12 cellular contexts compared by ENCODE assay signal in the genomic region with DNA sequence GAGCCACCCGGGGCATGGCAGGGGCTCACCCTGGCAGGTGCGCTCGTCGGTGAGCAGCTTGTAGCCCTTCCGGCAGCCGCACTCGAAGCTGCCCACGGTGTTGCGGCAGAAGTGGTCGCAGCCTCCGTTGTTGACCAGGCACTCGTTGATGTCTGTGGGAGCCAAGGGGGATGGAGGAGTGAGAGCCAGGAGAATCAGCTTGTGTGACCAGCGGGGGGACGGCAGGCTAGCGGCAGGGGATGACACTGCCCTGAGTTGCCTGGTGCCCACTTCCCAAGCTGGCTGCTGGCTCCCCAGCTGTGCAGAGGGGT.
"Had no signal": no experiment of that assay in that cellular context is flagged by ENCODE, and none has a peak within 500 bp of the region (broad histone marks: within the 10 kb centered on the region; RNA-seq: fewer than 3 reads in every experiment).

No MANE protein-coding gene starts in this region.

- H3K27me3 ChIP-seq: hepatocyte, neural progenitor cell, pancreas had no signal

- DNase-seq: sigmoid colon, tibial artery had no signal

- H3K4me3 ChIP-seq: hepatocyte, left ventricle myocardium inferior, lung, neural progenitor cell, pancreas, prostate gland, sigmoid colon, spleen, suprapubic skin, thoracic aorta, tibial artery, upper lobe of right lung had no signal

- H3K9me3 ChIP-seq: left ventricle myocardium inferior, pancreas, prostate gland, sigmoid colon, spleen, suprapubic skin, thoracic aorta, tibial artery, upper lobe of right lung had no signal

- H3K27ac ChIP-seq: hepatocyte, left ventricle myocardium inferior, neural progenitor cell, pancreas, prostate gland, sigmoid colon, suprapubic skin, thoracic aorta, tibial artery, upper lobe of right lung had no signal

- H2AFZ ChIP-seq: hepatocyte, neural progenitor cell had no signal

- H3K4me2 ChIP-seq: hepatocyte, neural progenitor cell had no signal

- H3K9ac ChIP-seq: neural progenitor cell had no signal

- H3K79me2 ChIP-seq: hepatocyte had no signal

- H3K4me1 ChIP-seq: sigmoid colon, suprapubic skin had no signal

- H3K36me3 ChIP-seq: left ventricle myocardium inferior, neural progenitor cell, pancreas, prostate gland, sigmoid colon, spleen, suprapubic skin, thoracic aorta, tibial artery, upper lobe of right lung had no signal
